Comparison of ENCODE assay signal across 1 cellular context in the genomic region with DNA sequence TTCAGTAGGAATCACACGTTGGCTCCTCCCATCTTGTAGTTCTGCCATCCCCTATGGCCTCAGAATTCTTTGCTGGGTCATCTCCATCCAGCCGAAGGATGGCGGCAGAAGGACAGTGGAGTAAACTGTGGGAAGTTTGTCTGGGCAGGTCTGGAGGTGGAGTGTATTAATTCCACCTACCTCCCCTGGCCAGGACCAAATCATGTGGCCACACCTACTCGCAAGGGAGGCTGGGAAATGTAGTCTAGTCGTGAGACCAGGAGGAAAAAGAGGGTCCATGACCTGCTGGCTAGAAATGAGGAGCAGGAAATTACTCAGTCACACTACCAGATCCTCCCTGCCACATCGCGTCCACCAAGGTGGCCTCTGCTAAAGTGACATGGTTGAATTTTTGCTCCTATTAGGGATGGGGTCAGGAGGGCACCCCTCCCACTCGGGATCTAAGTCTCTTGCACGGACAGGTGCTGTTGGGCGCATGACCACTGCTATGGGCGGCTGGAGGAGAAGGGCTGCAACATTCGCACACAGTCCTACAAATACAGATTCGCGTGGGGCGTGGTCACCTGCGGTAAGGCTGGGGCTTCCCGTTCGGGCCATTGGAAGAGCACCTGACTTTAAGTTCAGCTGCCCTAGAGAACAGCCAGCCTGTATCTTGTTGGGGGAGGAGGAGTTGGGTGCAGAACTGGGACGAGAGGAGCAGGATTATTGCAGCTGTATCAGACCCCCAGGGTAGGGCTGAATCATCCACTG.
TF ChIP-seq lines count a peak whose summit lies in the region.

No MANE protein-coding gene starts in this region.

TF ChIP-seq in K562, 482 proteins besides CTCF, POLR2A, EP300 and RAD21 (continued from another document):
- TF ChIP-seq AFF1 (IDR thresholded peaks at IDR 0.05; ENCODE audit: low read depth in 1 of 2, partially characterized antibody in 2 of 2): peak in 1 of 2 experiments; percentile 48
- TF ChIP-seq, protein P1, sequence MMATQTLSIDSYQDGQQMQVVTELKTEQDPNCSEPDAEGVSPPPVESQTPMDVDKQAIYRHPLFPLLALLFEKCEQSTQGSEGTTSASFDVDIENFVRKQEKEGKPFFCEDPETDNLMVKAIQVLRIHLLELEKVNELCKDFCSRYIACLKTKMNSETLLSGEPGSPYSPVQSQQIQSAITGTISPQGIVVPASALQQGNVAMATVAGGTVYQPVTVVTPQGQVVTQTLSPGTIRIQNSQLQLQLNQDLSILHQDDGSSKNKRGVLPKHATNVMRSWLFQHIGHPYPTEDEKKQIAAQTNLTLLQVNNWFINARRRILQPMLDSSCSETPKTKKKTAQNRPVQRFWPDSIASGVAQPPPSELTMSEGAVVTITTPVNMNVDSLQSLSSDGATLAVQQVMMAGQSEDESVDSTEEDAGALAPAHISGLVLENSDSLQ (IDR thresholded peaks at IDR 0.05): no peak
- no peak for TF ChIP-seq C11orf30 (IDR thresholded peaks at IDR 0.05; ENCODE audit: low read depth)
- TF ChIP-seq BACH1 (tag; IDR thresholded peaks at IDR 0.05): no peak
- peak; percentile 32; the same call in 1 of the 2 replicates for TF ChIP-seq CREM (IDR thresholded peaks at IDR 0.05; ENCODE audit: low read depth)
- no peak for TF ChIP-seq LEF1 (IDR thresholded peaks at IDR 0.05)
- TF ChIP-seq SFPQ (IDR thresholded peaks at IDR 0.05; ENCODE audit: low read depth, low read length): no peak
- no peak for TF ChIP-seq IRF9 (tag; IDR thresholded peaks at IDR 0.05)
- no peak for TF ChIP-seq DDX20 (tag; IDR thresholded peaks at IDR 0.05; ENCODE audit: low read depth)
- no peak for TF ChIP-seq ZNF79 (CRISPR knock-in tag; IDR thresholded peaks at IDR 0.05; ENCODE audit: low read depth)
- TF ChIP-seq SIX5 (IDR thresholded peaks at IDR 0.05; ENCODE audit: borderline replicate concordance in 1 of 2, insufficient read depth in 1 of 2, low read depth in 1 of 2, low read length in 2 of 2): peak; percentile 45 to 53; a peak in 2 of 4 replicates
- TF ChIP-seq CC2D1A (IDR thresholded peaks at IDR 0.05): no peak
- TF ChIP-seq ZNF395 (CRISPR knock-in tag; IDR thresholded peaks at IDR 0.05): no peak
- peak; percentile 82 for TF ChIP-seq PRDM10 (IDR thresholded peaks at IDR 0.05; ENCODE audit: partially characterized antibody)
- TF ChIP-seq ZNF140 (CRISPR knock-in tag; IDR thresholded peaks at IDR 0.05): no peak
- no peak for TF ChIP-seq SMAD1 (IDR thresholded peaks at IDR 0.05; ENCODE audit: low read depth, low read length, partially characterized antibody)
- no peak for TF ChIP-seq ZBTB40 (IDR thresholded peaks at IDR 0.05)
- TF ChIP-seq ZBTB40 (CRISPR knock-in tag; IDR thresholded peaks at IDR 0.05): no peak
TF ChIP-seq in K562: peak in this region for 9.
